In the genomic region with DNA sequence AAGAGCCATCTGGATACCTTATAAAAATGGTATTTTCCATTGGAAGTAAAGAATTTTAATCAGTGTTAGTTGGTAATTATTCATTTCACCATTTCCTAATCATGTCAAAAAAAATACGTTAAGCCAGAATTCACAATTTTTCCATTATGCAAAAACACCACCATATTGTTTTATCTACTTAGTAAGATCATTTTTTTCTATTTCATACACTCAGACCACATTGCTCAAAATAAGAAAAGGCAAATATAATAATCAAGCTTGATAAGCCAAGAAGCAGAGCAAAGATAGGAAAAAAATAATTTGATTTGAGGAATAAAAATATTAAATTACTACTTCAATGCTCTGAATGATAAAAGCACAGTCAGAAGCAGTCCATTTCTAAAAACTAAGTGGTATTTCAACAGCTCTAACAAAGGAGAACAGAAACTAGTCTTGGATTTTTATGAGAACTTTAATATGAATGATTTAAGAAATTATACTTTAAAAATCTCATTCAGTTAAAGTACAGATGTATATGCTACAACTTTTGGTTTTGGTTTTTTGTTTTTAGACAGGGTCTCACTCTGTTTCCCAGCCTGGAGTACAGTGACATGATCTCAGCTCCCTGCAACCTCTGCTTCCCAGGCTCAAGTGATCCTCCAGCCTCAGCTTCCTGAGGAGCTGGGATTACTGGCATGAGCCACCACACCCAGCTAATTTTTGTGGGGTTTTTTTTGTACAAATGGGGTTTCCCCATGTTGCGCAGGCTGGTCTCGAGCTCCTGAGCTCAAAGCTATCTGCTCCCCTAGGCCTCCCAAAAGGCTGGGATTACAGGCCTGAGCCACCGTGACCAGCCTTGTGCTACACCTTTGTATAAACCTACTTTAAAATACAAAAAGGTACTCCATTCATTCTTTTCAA, we compare ENCODE assay signal across 8 cellular contexts. TPM values are rescaled to one million over a fixed set of nuclear protein-coding genes. Genes with fewer than 3 reads are reported as not detected.
DNase-seq lines count a peak whose midpoint lies in the region; ATAC-seq, FAIRE-seq and TF ChIP-seq lines count a peak whose summit lies in the region.

No MANE protein-coding gene starts in this region.

- DNase-seq in activated T-cell treated with anti-CD3 and anti-CD28 coated beads for 24 hours (ENCODE audit: low read depth): peak; percentile 20
- DNase-seq in activated T-cell treated with anti-CD3 and anti-CD28 coated beads, Interleukin-2, amount 50 U/mL, for 1 hour: no peak
- peak; percentile 58 for DNase-seq in activated CD4-positive, alpha-beta memory T cell treated with anti-CD3 and anti-CD28 coated beads for 36 hours
- DNase-seq in fibroblast of pulmonary artery (ENCODE audit: low read depth): peak; percentile 21
- peak; percentile 46 to 63 for DNase-seq in stimulated activated naive CD8-positive, alpha-beta T cell treated with anti-CD3 and anti-CD28 coated beads, Interleukin-15, amount 100 ng/mL, for 72 hours
- no peak for DNase-seq in H54 (ENCODE audit: insufficient read length, low spot score)
- DNase-seq in LoVo (ENCODE audit: low spot score): no peak

- FAIRE-seq in H54 (lab: Jason Lieb, UNC): no peak

- peak; percentile 62 for ATAC-seq in HG03139 (IDR thresholded peaks at IDR 0.05; ENCODE audit: unreplicated experiment)
- ATAC-seq in stimulated activated naive CD8-positive, alpha-beta T cell treated with anti-CD3 and anti-CD28 coated beads, Interleukin-15, amount 100 ng/mL, for 72 hours: peak; percentile 92

- H3K36me3 Mint-ChIP-seq in activated CD4-positive, alpha-beta memory T cell treated with anti-CD3 and anti-CD28 coated beads for 36 hours: no peaks in the 10 kb centered on the region

- peak overlapping the region; percentile 92 for H3K27ac Mint-ChIP-seq in activated CD4-positive, alpha-beta memory T cell treated with anti-CD3 and anti-CD28 coated beads for 36 hours
- H3K27ac Mint-ChIP-seq in stimulated activated naive CD8-positive, alpha-beta T cell treated with anti-CD3 and anti-CD28 coated beads, Interleukin-15, amount 100 ng/mL, for 72 hours: peak overlapping the region; percentile 98

- CTCF ChIA-PET in activated CD4-positive, alpha-beta memory T cell treated with anti-CD3 and anti-CD28 coated beads for 36 hours (lab: Charles Lee): interaction anchor here (0.9 to 1.2 kb wide), 3 partner anchors 10 to 45 kb away, joined by 3 to 5 read pairs (median 4); no protein-coding TSS in a partner anchor

- TF ChIP-seq CTCF in fibroblast of pulmonary artery (IDR thresholded peaks at IDR 0.05; ENCODE audit: low read length, missing control alignments): no peak

- TF ChIP-seq POLR2A in H54 (IDR thresholded peaks at IDR 0.05; ENCODE audit: low read depth, low read length): no peak

- intact Hi-C loops in activated CD4-positive, alpha-beta memory T cell treated with anti-CD3 and anti-CD28 coated beads for 36 hours (cut with micrococcal nuclease): loop anchor here (1.0 to 5.0 kb wide), 7 partner anchors 25 to 125 kb away; no protein-coding TSS in a partner anchor

- no peaks in the 10 kb centered on the region for H3K27me3 Mint-ChIP-seq in activated CD4-positive, alpha-beta memory T cell treated with anti-CD3 and anti-CD28 coated beads for 36 hours
- H3K27me3 Mint-ChIP-seq in stimulated activated naive CD8-positive, alpha-beta T cell treated with anti-CD3 and anti-CD28 coated beads, Interleukin-15, amount 100 ng/mL, for 72 hours: no peaks in the 10 kb centered on the region

- H3K4me1 Mint-ChIP-seq in activated CD4-positive, alpha-beta memory T cell treated with anti-CD3 and anti-CD28 coated beads for 36 hours (ENCODE audit: low read depth): peaks cover 29% of the 10 kb centered on the region
- H3K4me1 Mint-ChIP-seq in stimulated activated naive CD8-positive, alpha-beta T cell treated with anti-CD3 and anti-CD28 coated beads, Interleukin-15, amount 100 ng/mL, for 72 hours: peaks cover 35% of the 10 kb centered on the region

- POLR2A ChIA-PET in activated CD4-positive, alpha-beta memory T cell treated with anti-CD3 and anti-CD28 coated beads for 36 hours (lab: Charles Lee): interaction anchor here (0.9 to 1.8 kb wide), 8 partner anchors 12 to 425 kb away, joined by 3 to 8 read pairs (median 3); partner anchors contain the start of gene IMMP2L

- H3K4me3 Mint-ChIP-seq in activated CD4-positive, alpha-beta memory T cell treated with anti-CD3 and anti-CD28 coated beads for 36 hours: peak overlapping the region; percentile 43
- peak overlapping the region; percentile 84 for H3K4me3 Mint-ChIP-seq in stimulated activated naive CD8-positive, alpha-beta T cell treated with anti-CD3 and anti-CD28 coated beads, Interleukin-15, amount 100 ng/mL, for 72 hours

- H3K9me3 Mint-ChIP-seq in activated CD4-positive, alpha-beta memory T cell treated with anti-CD3 and anti-CD28 coated beads for 36 hours: no peaks in the 10 kb centered on the region
- H3K9me3 Mint-ChIP-seq in stimulated activated naive CD8-positive, alpha-beta T cell treated with anti-CD3 and anti-CD28 coated beads, Interleukin-15, amount 100 ng/mL, for 72 hours: no peaks in the 10 kb centered on the region

- H3K4me3 ChIP-seq in fibroblast of pulmonary artery (replicated peaks; ENCODE audit: low read depth, low read length): no peak overlapping the region

RNA-seq across cellular contexts. Expression of gene LRRN3, which starts 46.6 kb away (rescaled TPM):
- 1 to 10 TPM; 4.0 to 4.4 TPM for total RNA-seq in activated CD4-positive, alpha-beta memory T cell treated with anti-CD3 and anti-CD28 coated beads for 36 hours

Comparison
In these comparisons a context has a peak if more than half of its experiments do, and no peak if none do; other contexts are left out.
1. DNase-seq: peak in activated T-cell treated with anti-CD3 and anti-CD28 coated beads for 24 hours (single experiment), activated CD4-positive, alpha-beta memory T cell treated with anti-CD3 and anti-CD28 coated beads for 36 hours (single experiment), fibroblast of pulmonary artery (single experiment) and stimulated activated naive CD8-positive, alpha-beta T cell treated with anti-CD3 and anti-CD28 coated beads, Interleukin-15, amount 100 ng/mL, for 72 hours (2 of 2); none in activated T-cell treated with anti-CD3 and anti-CD28 coated beads, Interleukin-2, amount 50 U/mL, for 1 hour (single experiment), H54 (single experiment) and LoVo (single experiment).